ENCODE assay signal across 1 cellular context in the genomic region with DNA sequence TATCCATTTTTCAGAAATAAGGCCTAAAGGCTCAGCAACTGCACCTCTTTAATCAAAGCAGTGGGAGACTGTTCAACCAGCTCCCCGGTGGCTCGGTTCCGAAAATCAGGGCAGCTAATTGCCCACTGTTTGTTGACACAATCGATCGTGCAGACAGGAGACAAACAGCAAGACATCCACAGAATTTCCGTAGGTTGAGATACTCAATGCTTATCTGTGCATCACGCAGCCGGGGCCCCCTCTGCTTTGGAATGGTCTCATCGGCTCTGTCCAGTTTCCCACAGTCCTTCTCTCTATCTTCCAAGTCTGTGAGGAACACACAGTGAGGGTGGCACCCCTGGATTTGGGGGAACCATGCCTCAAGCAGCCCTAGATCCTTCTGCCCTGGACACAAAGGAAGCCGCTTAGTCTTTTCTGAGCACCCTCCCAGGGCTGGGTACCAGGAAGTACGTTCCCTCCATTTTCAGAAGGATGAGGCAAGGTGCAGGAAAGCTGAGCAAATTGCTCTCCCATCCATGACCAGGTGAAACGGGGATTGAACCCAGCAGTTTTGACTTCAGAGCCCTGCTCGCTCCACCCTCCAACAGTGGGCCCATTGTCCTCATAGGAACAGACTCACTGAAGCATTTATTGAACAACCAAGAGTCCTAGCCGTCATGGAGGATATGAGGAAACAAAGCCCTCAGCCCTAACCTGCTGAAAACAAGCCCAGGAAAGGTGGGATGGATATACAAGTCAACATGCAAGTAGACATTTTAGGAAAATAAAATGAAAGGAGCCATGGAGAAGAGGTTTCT.
TF ChIP-seq lines count a peak whose summit lies in the region.

No MANE protein-coding gene starts in this region.

TF ChIP-seq in HepG2, 621 proteins besides CTCF, POLR2A, EP300 and RAD21 (continued from another document and continues in another):
- peak; percentile 63; the same call in 1 of the 2 replicates for TF ChIP-seq ZNF160 (CRISPR knock-in tag; IDR thresholded peaks at IDR 0.05)
- no peak for TF ChIP-seq ZIK1 (CRISPR knock-in tag; IDR thresholded peaks at IDR 0.05; ENCODE audit: borderline replicate concordance, low read depth)
- no peak for TF ChIP-seq CREBL2 (CRISPR knock-in tag; IDR thresholded peaks at IDR 0.05; ENCODE audit: borderline replicate concordance)
- TF ChIP-seq SALL2 (CRISPR knock-in tag; IDR thresholded peaks at IDR 0.05): no peak
- TF ChIP-seq TBX2 (CRISPR knock-in tag; IDR thresholded peaks at IDR 0.05; ENCODE audit: borderline replicate concordance): peak; percentile 85
- TF ChIP-seq ZNF451 (CRISPR knock-in tag; IDR thresholded peaks at IDR 0.05): no peak
- TF ChIP-seq, protein P1, sequence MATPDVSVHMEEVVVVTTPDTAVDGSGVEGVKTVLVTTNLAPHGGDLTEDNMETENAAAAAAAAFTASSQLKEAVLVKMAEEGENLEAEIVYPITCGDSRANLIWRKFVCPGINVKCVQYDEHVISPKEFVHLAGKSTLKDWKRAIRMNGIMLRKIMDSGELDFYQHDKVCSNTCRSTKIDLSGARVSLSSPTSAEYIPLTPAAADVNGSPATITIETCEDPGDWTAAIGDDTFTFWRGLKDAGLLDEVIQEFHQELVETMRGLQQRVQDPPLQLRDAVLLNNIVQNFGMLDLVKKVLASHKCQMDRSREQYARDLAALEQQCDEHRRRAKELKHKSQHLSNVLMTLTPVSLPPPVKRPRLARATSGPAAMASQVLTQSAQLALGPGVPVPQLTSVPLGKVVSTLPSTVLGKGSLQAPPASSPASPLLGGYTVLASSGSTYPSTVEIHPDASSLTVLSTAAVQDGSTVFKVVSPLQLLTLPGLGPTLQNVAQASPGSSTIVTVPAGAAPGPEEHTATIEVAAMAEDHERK (CRISPR knock-in tag; IDR thresholded peaks at IDR 0.05; ENCODE audit: low read depth): no peak
- no peak for TF ChIP-seq FOXP1 (IDR thresholded peaks at IDR 0.05)
- TF ChIP-seq FOXP1 (CRISPR knock-in tag; IDR thresholded peaks at IDR 0.05): peak; percentile 87
- no peak for TF ChIP-seq EZH2 (conservative IDR thresholded peaks at IDR 0.05; ENCODE audit: low read depth, low read length)
- TF ChIP-seq GZF1 (CRISPR knock-in tag; IDR thresholded peaks at IDR 0.05): no peak
- no peak for TF ChIP-seq PAWR (CRISPR knock-in tag; IDR thresholded peaks at IDR 0.05; ENCODE audit: borderline replicate concordance)
- TF ChIP-seq TARDBP (CRISPR knock-in tag; IDR thresholded peaks at IDR 0.05): peak; percentile 64; the same call in 1 of the 2 replicates
- TF ChIP-seq HNF4A (CRISPR knock-in tag; IDR thresholded peaks at IDR 0.05): peak; percentile 66
- TF ChIP-seq LCORL (IDR thresholded peaks at IDR 0.05): no peak
- TF ChIP-seq LCORL (CRISPR knock-in tag; IDR thresholded peaks at IDR 0.05): peak; percentile 84
- TF ChIP-seq, protein P2, sequence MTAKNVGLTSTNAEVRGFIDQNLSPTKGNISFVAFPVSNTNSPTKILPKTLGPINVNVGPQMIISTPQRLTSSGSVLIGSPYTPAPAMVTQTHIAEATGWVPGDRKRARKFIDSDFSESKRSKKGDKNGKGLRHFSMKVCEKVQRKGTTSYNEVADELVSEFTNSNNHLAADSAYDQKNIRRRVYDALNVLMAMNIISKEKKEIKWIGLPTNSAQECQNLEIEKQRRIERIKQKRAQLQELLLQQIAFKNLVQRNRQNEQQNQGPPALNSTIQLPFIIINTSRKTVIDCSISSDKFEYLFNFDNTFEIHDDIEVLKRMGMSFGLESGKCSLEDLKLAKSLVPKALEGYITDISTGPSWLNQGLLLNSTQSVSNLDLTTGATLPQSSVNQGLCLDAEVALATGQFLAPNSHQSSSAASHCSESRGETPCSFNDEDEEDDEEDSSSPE (CRISPR knock-in tag; IDR thresholded peaks at IDR 0.05): 0 out of 2 replicates have a peak, but pooled peaks have one; percentile 38
- no peak for TF ChIP-seq PREB (CRISPR knock-in tag; IDR thresholded peaks at IDR 0.05)
- peak; percentile 100 for TF ChIP-seq GFI1 (CRISPR knock-in tag; IDR thresholded peaks at IDR 0.05; ENCODE audit: borderline replicate concordance)
- no peak for TF ChIP-seq ZNF552 (CRISPR knock-in tag; IDR thresholded peaks at IDR 0.05; ENCODE audit: borderline replicate concordance)
- TF ChIP-seq SMAD3 (CRISPR knock-in tag; IDR thresholded peaks at IDR 0.05): 0 out of 2 replicates have a peak, but pooled peaks have one; percentile 62
- TF ChIP-seq ZBTB7A (CRISPR knock-in tag; IDR thresholded peaks at IDR 0.05): peak; percentile 38; the same call in 1 of the 2 replicates
- TF ChIP-seq ZNF614 (CRISPR knock-in tag; IDR thresholded peaks at IDR 0.05; ENCODE audit: borderline replicate concordance): peak; percentile 85; the same call in 1 of the 2 replicates
- TF ChIP-seq ARID5B (CRISPR knock-in tag; IDR thresholded peaks at IDR 0.05): peak; percentile 94
- TF ChIP-seq KDM5B (CRISPR knock-in tag; IDR thresholded peaks at IDR 0.05; ENCODE audit: borderline replicate concordance): peak; percentile 59; the same call in 1 of the 2 replicates
- TF ChIP-seq TOPORS (CRISPR knock-in tag; IDR thresholded peaks at IDR 0.05): no peak
- TF ChIP-seq, protein P3, sequence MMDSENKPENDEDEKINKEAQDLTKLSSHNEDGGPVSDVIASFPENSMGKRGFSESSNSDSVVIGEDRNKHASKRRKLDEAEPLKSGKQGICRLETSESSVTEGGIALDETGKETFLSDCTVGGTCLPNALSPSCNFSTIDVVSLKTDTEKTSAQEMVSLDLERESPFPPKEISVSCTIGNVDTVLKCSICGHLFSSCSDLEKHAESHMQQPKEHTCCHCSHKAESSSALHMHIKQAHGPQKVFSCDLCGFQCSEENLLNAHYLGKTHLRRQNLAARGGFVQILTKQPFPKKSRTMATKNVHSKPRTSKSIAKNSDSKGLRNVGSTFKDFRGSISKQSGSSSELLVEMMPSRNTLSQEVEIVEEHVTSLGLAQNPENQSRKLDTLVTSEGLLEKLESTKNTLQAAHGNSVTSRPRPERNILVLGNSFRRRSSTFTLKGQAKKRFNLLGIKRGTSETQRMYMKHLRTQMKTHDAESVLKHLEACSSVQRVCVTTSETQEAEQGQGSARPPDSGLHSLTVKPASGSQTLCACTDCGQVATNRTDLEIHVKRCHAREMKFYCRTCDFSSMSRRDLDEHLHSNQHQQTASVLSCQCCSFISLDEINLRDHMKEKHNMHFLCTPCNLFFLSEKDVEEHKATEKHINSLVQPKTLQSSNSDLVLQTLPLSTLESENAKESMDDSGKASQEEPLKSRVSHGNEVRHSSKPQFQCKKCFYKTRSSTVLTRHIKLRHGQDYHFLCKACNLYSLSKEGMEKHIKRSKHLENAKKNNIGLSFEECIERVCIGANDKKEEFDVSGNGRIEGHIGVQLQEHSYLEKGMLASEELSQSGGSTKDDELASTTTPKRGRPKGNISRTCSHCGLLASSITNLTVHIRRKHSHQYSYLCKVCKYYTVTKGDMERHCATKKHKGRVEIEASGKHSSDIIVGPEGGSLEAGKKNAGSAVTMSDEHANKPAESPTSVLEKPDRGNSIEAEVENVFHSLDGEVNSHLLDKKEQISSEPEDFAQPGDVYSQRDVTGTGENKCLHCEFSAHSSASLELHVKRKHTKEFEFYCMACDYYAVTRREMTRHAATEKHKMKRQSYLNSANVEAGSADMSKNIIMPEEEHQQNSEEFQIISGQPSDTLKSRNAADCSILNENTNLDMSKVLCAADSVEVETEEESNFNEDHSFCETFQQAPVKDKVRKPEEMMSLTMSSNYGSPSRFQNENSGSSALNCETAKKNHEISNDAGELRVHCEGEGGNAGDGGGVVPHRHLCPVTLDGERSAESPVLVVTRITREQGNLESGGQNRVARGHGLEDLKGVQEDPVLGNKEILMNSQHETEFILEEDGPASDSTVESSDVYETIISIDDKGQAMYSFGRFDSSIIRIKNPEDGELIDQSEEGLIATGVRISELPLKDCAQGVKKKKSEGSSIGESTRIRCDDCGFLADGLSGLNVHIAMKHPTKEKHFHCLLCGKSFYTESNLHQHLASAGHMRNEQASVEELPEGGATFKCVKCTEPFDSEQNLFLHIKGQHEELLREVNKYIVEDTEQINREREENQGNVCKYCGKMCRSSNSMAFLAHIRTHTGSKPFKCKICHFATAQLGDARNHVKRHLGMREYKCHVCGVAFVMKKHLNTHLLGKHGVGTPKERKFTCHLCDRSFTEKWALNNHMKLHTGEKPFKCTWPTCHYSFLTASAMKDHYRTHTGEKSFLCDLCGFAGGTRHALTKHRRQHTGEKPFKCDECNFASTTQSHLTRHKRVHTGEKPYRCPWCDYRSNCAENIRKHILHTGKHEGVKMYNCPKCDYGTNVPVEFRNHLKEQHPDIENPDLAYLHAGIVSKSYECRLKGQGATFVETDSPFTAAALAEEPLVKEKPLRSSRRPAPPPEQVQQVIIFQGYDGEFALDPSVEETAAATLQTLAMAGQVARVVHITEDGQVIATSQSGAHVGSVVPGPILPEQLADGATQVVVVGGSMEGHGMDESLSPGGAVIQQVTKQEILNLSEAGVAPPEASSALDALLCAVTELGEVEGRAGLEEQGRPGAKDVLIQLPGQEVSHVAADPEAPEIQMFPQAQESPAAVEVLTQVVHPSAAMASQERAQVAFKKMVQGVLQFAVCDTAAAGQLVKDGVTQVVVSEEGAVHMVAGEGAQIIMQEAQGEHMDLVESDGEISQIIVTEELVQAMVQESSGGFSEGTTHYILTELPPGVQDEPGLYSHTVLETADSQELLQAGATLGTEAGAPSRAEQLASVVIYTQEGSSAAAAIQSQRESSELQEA (CRISPR knock-in tag; IDR thresholded peaks at IDR 0.05; ENCODE audit: not compliant biosample characterization): no peak
- TF ChIP-seq, protein P4, sequence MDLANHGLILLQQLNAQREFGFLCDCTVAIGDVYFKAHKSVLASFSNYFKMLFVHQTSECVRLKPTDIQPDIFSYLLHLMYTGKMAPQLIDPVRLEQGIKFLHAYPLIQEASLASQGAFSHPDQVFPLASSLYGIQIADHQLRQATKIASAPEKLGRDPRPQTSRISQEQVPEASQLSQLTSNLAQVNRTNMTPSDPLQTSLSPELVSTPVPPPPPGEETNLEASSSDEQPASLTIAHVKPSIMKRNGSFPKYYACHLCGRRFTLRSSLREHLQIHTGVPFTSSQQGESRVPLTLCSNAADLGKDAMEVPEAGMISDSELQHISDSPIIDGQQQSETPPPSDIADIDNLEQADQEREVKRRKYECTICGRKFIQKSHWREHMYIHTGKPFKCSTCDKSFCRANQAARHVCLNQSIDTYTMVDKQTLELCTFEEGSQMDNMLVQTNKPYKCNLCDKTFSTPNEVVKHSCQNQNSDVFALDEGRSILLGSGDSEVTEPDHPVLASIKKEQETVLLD (CRISPR knock-in tag; IDR thresholded peaks at IDR 0.05; ENCODE audit: low read depth): no peak
- TF ChIP-seq SMYD3 (CRISPR knock-in tag; IDR thresholded peaks at IDR 0.05): 0 out of 2 replicates have a peak, but pooled peaks have one; percentile 62
- TF ChIP-seq SKI (IDR thresholded peaks at IDR 0.05; ENCODE audit: partially characterized antibody): peak; percentile 37
- no peak for TF ChIP-seq ZNF563 (CRISPR knock-in tag; IDR thresholded peaks at IDR 0.05)
- TF ChIP-seq ZNF703 (CRISPR knock-in tag; IDR thresholded peaks at IDR 0.05; ENCODE audit: borderline replicate concordance): no peak
- TF ChIP-seq ZNF574 (CRISPR knock-in tag; IDR thresholded peaks at IDR 0.05): peak; percentile 73
